In the genomic region with DNA sequence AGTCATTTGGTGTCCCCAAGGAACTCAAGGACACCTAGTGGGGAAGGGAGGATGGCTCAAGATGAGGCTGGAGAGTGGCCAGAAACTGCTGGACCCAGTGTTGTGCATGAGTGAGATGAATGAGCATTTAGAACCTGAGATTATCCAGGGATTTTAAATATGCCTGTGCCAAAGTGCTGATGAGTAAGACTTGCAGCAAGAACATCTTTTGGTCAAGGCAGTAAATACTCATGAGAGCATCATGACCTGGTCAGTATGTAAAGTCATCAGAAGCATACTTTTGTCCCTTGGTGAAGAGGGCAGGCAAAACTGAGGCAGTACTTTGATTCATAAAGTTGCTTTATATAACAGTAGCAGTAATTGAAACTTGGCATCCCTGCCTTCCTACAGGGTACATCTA, we compare ENCODE assay signal across 27 cellular contexts. TPM values are rescaled to one million over a fixed set of nuclear protein-coding genes. Genes with fewer than 3 reads are reported as not detected.
"Had no signal": no experiment of that assay in that cellular context is flagged by ENCODE, and none has a peak within 500 bp of the region (broad histone marks: within the 10 kb centered on the region; RNA-seq: fewer than 3 reads in every experiment).

No MANE protein-coding gene starts in this region.

- H3K9me3 ChIP-seq: colonic mucosa, heart left ventricle, left ventricle myocardium inferior, lower lobe of right lung, pancreas had no signal

- H3K9me3 Mint-ChIP-seq: memory B cell; mesothelial cell of epicardium; natural killer cell treated with Interleukin-12 subunit alpha and Interleukin-12 subunit beta and Interleukin-15 and Interleukin-18, amount 100 ng/mL, for 72 hours; neural progenitor cell had no signal

- H3K27ac ChIP-seq: colonic mucosa, heart left ventricle, left ventricle myocardium inferior, lower lobe of right lung, neural progenitor cell, pancreas had no signal

- H2AFZ ChIP-seq: neural progenitor cell had no signal

- H3K4me1 Mint-ChIP-seq: memory B cell, mesothelial cell of epicardium, neural progenitor cell had no signal

- ATAC-seq: heart left ventricle; left cardiac atrium; natural killer cell treated with Interleukin-12 subunit alpha and Interleukin-12 subunit beta and Interleukin-15 and Interleukin-18, amount 100 ng/mL, for 72 hours; pancreas; right cardiac atrium had no signal

- H3K36me3 ChIP-seq: colonic mucosa, heart left ventricle, left ventricle myocardium inferior, lower lobe of right lung, neural progenitor cell, pancreas had no signal

- H3K27ac Mint-ChIP-seq: memory B cell; mesothelial cell of epicardium; natural killer cell treated with Interleukin-12 subunit alpha and Interleukin-12 subunit beta and Interleukin-15 and Interleukin-18, amount 100 ng/mL, for 72 hours; neural progenitor cell; progenitor cell of endocrine pancreas had no signal

- H3K9ac ChIP-seq: neural progenitor cell had no signal

- DNase-seq: colonic mucosa; dermis blood vessel endothelial cell; effector CD4-positive, alpha-beta T cell; foreskin melanocyte; heart left ventricle; hypothalamus; left cardiac atrium; left ventricle myocardium inferior; lower lobe of right lung; nucleus accumbens; pancreas; right cardiac atrium; stimulated activated CD4-positive, alpha-beta T cell treated with anti-CD3 and anti-CD28 coated beads, Interleukin-2, amount 100 ng/mL, for 48 hours; stimulated activated naive CD4-positive, alpha-beta T cell treated with Interleukin-2 at 50 U/mL for 16 hours; trophoblast cell had no signal

- H3K4me1 ChIP-seq: colonic mucosa, heart left ventricle, left ventricle myocardium inferior, lower lobe of right lung, neural progenitor cell, pancreas had no signal

- H3K4me3 Mint-ChIP-seq: memory B cell; mesothelial cell of epicardium; natural killer cell treated with Interleukin-12 subunit alpha and Interleukin-12 subunit beta and Interleukin-15 and Interleukin-18, amount 100 ng/mL, for 72 hours; neural progenitor cell had no signal

- H3K27me3 ChIP-seq: colonic mucosa, pancreas had no signal

- H3K4me3 ChIP-seq: colonic mucosa, heart left ventricle, left ventricle myocardium inferior, lower lobe of right lung, neural progenitor cell, pancreas, smooth muscle cell had no signal

- H3K36me3 Mint-ChIP-seq: memory B cell; mesothelial cell of epicardium; natural killer cell treated with Interleukin-12 subunit alpha and Interleukin-12 subunit beta and Interleukin-15 and Interleukin-18, amount 100 ng/mL, for 72 hours; neural progenitor cell had no signal

- H3K4me2 ChIP-seq: neural progenitor cell, smooth muscle cell had no signal

RNA-seq across cellular contexts. Expression of gene SPP2, which starts 3.1 kb away (rescaled TPM):
- total RNA-seq: cerebellum; colonic mucosa; dermis blood vessel endothelial cell; glomerular endothelial cell; heart left ventricle; left cardiac atrium; left ventricle myocardium inferior; lower lobe of right lung; mesothelial cell of epicardium; mucosa of gallbladder; myocyte; natural killer cell treated with Interleukin-12 subunit alpha and Interleukin-12 subunit beta and Interleukin-15 and Interleukin-18, amount 100 ng/mL, for 72 hours; pancreas; progenitor cell of endocrine pancreas; right cardiac atrium; smooth muscle cell; urinary bladder had no signal
- polyA plus RNA-seq: esophagus, heart left ventricle, pancreas, right cardiac atrium, smooth muscle cell, urinary bladder had no signal
